ENCODE assay signal across 1 cellular context in the genomic region with DNA sequence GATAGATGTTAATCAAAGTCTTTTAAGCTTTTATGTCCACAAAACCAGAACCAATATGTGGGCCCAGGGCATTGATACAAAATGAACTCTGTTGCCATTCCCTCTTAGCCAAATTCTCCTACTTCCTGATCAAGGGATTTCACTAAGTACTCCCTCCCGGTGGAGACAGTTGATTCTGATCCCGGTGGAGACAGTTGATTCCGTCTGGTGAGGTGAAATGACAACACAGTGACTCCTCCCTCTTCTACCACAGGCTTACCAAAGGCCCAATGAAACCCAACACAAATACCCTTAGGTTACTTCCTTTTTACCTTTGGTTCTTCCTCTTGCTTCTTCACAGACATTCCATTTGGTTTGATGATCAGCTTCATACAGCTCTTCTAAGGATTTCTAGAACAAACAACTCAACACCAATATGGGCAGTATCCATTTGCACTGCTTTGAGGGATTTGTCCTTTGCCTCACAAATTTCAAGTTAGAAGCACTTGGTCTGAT.
TF ChIP-seq lines count a peak whose summit lies in the region.

No MANE protein-coding gene starts in this region.

TF ChIP-seq in GM23338, 12 proteins besides CTCF, POLR2A, EP300 and RAD21 (continued from another document):
- TF ChIP-seq, protein P1, sequence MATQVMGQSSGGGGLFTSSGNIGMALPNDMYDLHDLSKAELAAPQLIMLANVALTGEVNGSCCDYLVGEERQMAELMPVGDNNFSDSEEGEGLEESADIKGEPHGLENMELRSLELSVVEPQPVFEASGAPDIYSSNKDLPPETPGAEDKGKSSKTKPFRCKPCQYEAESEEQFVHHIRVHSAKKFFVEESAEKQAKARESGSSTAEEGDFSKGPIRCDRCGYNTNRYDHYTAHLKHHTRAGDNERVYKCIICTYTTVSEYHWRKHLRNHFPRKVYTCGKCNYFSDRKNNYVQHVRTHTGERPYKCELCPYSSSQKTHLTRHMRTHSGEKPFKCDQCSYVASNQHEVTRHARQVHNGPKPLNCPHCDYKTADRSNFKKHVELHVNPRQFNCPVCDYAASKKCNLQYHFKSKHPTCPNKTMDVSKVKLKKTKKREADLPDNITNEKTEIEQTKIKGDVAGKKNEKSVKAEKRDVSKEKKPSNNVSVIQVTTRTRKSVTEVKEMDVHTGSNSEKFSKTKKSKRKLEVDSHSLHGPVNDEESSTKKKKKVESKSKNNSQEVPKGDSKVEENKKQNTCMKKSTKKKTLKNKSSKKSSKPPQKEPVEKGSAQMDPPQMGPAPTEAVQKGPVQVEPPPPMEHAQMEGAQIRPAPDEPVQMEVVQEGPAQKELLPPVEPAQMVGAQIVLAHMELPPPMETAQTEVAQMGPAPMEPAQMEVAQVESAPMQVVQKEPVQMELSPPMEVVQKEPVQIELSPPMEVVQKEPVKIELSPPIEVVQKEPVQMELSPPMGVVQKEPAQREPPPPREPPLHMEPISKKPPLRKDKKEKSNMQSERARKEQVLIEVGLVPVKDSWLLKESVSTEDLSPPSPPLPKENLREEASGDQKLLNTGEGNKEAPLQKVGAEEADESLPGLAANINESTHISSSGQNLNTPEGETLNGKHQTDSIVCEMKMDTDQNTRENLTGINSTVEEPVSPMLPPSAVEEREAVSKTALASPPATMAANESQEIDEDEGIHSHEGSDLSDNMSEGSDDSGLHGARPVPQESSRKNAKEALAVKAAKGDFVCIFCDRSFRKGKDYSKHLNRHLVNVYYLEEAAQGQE (IDR thresholded peaks at IDR 0.05; ENCODE audit: unreplicated experiment), result no peak
